ENCODE assay signal across 8 cellular contexts in the genomic region with DNA sequence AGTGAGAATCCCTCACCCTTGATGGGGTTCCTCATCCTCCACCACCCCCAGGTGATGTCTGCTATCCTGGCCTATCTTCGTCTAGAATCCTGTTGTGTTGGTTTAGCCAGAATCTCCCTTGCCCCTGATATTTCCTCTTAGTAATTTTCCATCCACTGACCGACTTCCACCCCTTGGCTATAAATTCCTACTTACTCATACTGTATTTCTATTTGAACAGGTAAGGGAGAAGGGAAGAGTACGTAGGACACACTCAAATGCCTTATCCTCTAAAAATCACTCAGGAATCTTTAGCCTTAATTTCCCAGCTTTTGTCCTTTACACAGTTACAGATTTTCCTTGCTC. TPM values are rescaled to one million over a fixed set of nuclear protein-coding genes. Genes with fewer than 3 reads are reported as not detected.
DNase-seq lines count a peak whose midpoint lies in the region; ATAC-seq and TF ChIP-seq lines count a peak whose summit lies in the region.

No MANE protein-coding gene starts in this region.

- H3K9me3 ChIP-seq in mammary epithelial cell (replicated peaks; ENCODE audit: insufficient read depth, low read length) (no peaks in the 10 kb centered on the region), mucosa of rectum (ENCODE audit: control insufficient read depth in 2 of 2, low read length in 2 of 2) (no peaks in the 10 kb centered on the region)

- H3K4me3 ChIP-seq in mammary epithelial cell (replicated peaks in 1 of 3; ENCODE audit: insufficient read depth in 1 of 3, low read depth in 2 of 3, low read length in 3 of 3): peak overlapping the region; percentile 47 to 93 (median 49)
- peak overlapping the region; percentile 68 to 91 for H3K4me3 ChIP-seq in mucosa of rectum (ENCODE audit: low read length in 2 of 2)

- TSS peak; percentile 93 for BruUV-seq in mammary epithelial cell (replicated peaks; lab: Mats Ljungman, UMichigan)

- peaks cover 17% of the 10 kb centered on the region for H3K27me3 Mint-ChIP-seq in stimulated activated naive CD8-positive, alpha-beta T cell treated with anti-CD3 and anti-CD28 coated beads, Interleukin-15, Interleukin-2, amounts not matched to agents 100 ng/mL and 50 ng/mL, for 24 hours

- ATAC-seq in stimulated activated naive CD8-positive, alpha-beta T cell treated with anti-CD3 and anti-CD28 coated beads, Interleukin-15, Interleukin-2, amounts not matched to agents 100 U/mL and 50 U/mL, for 24 hours: no peak
- no peak for ATAC-seq in HG02798 (IDR thresholded peaks at IDR 0.05; ENCODE audit: poor library complexity, unreplicated experiment)

- in situ Hi-C loops in mammary epithelial cell (cut with MboI; ENCODE audit: low sequenced_read_pairs in 2 of 2): no loop called here

- peak overlapping the region; percentile 86 for H3K4me3 Mint-ChIP-seq in stimulated activated naive CD8-positive, alpha-beta T cell treated with anti-CD3 and anti-CD28 coated beads, Interleukin-15, Interleukin-2, amounts not matched to agents 100 ng/mL and 50 ng/mL, for 24 hours

- H3K36me3 Mint-ChIP-seq in stimulated activated naive CD8-positive, alpha-beta T cell treated with anti-CD3 and anti-CD28 coated beads, Interleukin-15, Interleukin-2, amounts not matched to agents 100 ng/mL and 50 ng/mL, for 24 hours (ENCODE audit: low read depth): peaks cover 23% of the 10 kb centered on the region

- no peaks in the 10 kb centered on the region for H3K27me3 ChIP-seq in mammary epithelial cell (ENCODE audit: insufficient read depth, low read length)
- H3K27me3 ChIP-seq in mucosa of rectum (ENCODE audit: control insufficient read depth in 2 of 2, insufficient read depth in 2 of 2, low read length in 2 of 2): no peaks in the 10 kb centered on the region

- H3K79me2 ChIP-seq in mammary epithelial cell (ENCODE audit: insufficient read depth, low read length): peaks cover 41% of the 10 kb centered on the region

- peaks cover 11% of the 10 kb centered on the region for H4K20me1 ChIP-seq in mammary epithelial cell (ENCODE audit: insufficient read depth, low read length)

- intact Hi-C loops in mammary epithelial cell (cut with micrococcal nuclease): no loop called here

- DNase-seq in stimulated activated naive CD8-positive, alpha-beta T cell treated with anti-CD3 and anti-CD28 coated beads, Interleukin-15, Interleukin-2, amounts not matched to agents 100 U/mL and 50 U/mL, for 24 hours: no peak
- DNase-seq in mammary epithelial cell: no peak
- DNase-seq in germinal center (ENCODE audit: low spot score): no peak
- no peak for DNase-seq in activated gamma-delta T cell (lab: John Stamatoyannopoulos, UW)
- no peak for DNase-seq in COR-L47 (lab: John Stamatoyannopoulos, UW)

- H3K9ac ChIP-seq in mammary epithelial cell (ENCODE audit: insufficient read depth, low read length) (peak overlapping the region; percentile 82), mucosa of rectum (ENCODE audit: low read depth in 1 of 2, low read length in 2 of 2) (peak overlapping the region; percentile 55 to 82)

- 39% methylated on average over 3 of the region's 3 CpGs for WGBS in mammary epithelial cell (ENCODE audit: low coverage, missing lambda C conversion rate)

- dilution Hi-C loops in mammary epithelial cell (cut with HindIII; ENCODE audit: low sequenced_read_pairs): no loop called here

- peak overlapping the region; percentile 86 for H3K4me2 ChIP-seq in mammary epithelial cell (ENCODE audit: insufficient read depth, low read depth, low read length)

- H3K27ac ChIP-seq in mammary epithelial cell (ENCODE audit: insufficient read depth, low read depth, low read length) (peak overlapping the region; percentile 97), mucosa of rectum (ENCODE audit: low read depth in 2 of 2, low read length in 2 of 2) (peak overlapping the region; percentile 95 to 97)

- no peaks in the 10 kb centered on the region for H3K9me3 Mint-ChIP-seq in stimulated activated naive CD8-positive, alpha-beta T cell treated with anti-CD3 and anti-CD28 coated beads, Interleukin-15, Interleukin-2, amounts not matched to agents 100 ng/mL and 50 ng/mL, for 24 hours

- H3K36me3 ChIP-seq in mammary epithelial cell (ENCODE audit: insufficient read depth, low read length) (peaks cover 2% of the 10 kb centered on the region), mucosa of rectum (ENCODE audit: control insufficient read depth in 2 of 2, insufficient read depth in 2 of 2, low read length in 2 of 2) (no peaks in the 10 kb centered on the region)

- H3K4me1 Mint-ChIP-seq in stimulated activated naive CD8-positive, alpha-beta T cell treated with anti-CD3 and anti-CD28 coated beads, Interleukin-15, Interleukin-2, amounts not matched to agents 100 ng/mL and 50 ng/mL, for 24 hours (ENCODE audit: low read depth): peaks cover 41% of the 10 kb centered on the region

- CTCF ChIA-PET in mammary epithelial cell (lab: Charles Lee; ENCODE audit: low non-redundant PET): interaction anchor here (0.8 kb wide), 1 partner anchor 106 kb away, joined by 5 read pairs; no protein-coding TSS in a partner anchor

- H2AFZ ChIP-seq in mammary epithelial cell (ENCODE audit: low read depth, low read length): peak overlapping the region; percentile 68

- H3K4me1 ChIP-seq in mammary epithelial cell (ENCODE audit: insufficient read depth, low read length) (peaks cover 31% of the 10 kb centered on the region), mucosa of rectum (ENCODE audit: control insufficient read depth in 2 of 2, insufficient read depth in 2 of 2, low read length in 2 of 2) (peaks cover 10 to 12% of the 10 kb centered on the region in 2 donors)

- no peak for TF ChIP-seq CTCF in mammary epithelial cell (conservative IDR thresholded peaks at IDR 0.05 in 1 of 2, IDR thresholded peaks at IDR 0.05 in 1 of 2; ENCODE audit: extremely low read depth in 1 of 2, insufficient read depth in 1 of 2, low read depth in 1 of 2, low read length in 2 of 2)

- peak overlapping the region; percentile 93 for H3K27ac Mint-ChIP-seq in stimulated activated naive CD8-positive, alpha-beta T cell treated with anti-CD3 and anti-CD28 coated beads, Interleukin-15, Interleukin-2, amounts not matched to agents 100 ng/mL and 50 ng/mL, for 24 hours

RNA-seq across cellular contexts. Expression of gene TFG, which starts 0.7 kb away (rescaled TPM):
- 100 to 1,000 TPM; 129 to 137 TPM for total RNA-seq in mammary epithelial cell
- polyA plus RNA-seq in mammary epithelial cell: 169 TPM
- 71.6 TPM for polyA minus RNA-seq in mammary epithelial cell
